Comparison of ENCODE assay signal across 31 cellular contexts in the genomic region with DNA sequence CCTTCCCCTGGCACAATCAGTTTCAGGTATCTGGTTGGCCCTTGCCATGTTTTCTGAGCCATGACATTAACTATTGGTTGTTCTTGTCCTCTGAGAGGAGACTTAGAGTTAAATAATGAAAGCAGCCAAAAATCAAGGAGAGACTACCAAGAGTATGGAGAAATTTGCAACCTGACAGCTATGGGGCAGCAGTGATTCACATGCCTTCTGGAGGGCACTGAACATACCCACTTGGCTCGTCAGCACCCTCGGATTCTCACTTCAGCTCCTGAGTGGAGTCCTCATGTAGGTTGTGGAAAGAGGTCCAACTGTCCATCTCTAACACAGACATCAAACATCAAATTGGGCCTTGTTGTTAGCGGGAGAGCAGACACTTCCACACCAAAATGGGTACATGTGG.
"Had no signal": no experiment of that assay in that cellular context is flagged by ENCODE, and none has a peak within 500 bp of the region (broad histone marks: within the 10 kb centered on the region; RNA-seq: fewer than 3 reads in every experiment).

No MANE protein-coding gene starts in this region.

- H3K79me2 ChIP-seq: hepatocyte had no signal

- DNase-seq: activated CD4-positive, alpha-beta memory T cell treated with anti-CD3 and anti-CD28 coated beads for 36 hours; activated CD4-positive, alpha-beta T cell treated with anti-CD3 and anti-CD28 coated beads, Interleukin-2, amount 10 ng/mL, durations not matched to agents 24 days and 14 days; activated CD4-positive, CD25-positive, alpha-beta regulatory T cell treated with anti-CD3 and anti-CD28 coated beads, Interleukin-2, amount 50 U/mL, for 72 hours; activated CD8-positive, alpha-beta memory T cell treated with anti-CD3 and anti-CD28 coated beads, Interleukin-2, amount 50 U/mL, for 48 hours; activated gamma-delta T cell treated with Interleukin-2 at 50 U/mL for 16 hours; activated naive CD4-positive, alpha-beta T cell treated with anti-CD3 and anti-CD28 coated beads, Interleukin-2, amount 50 U/mL, for 16 hours; activated naive CD8-positive, alpha-beta T cell treated with anti-CD3 and anti-CD28 coated beads, Interleukin-2, amount 50 U/mL, for 24 hours; activated T-cell treated with anti-CD3 and anti-CD28 coated beads, Interleukin-2, amount 50 U/mL, for 24 hours; amygdala; esophagus squamous epithelium; left cardiac atrium; naive B cell; nephron progenitor cell; ovary; stimulated activated CD4-positive, alpha-beta T cell treated with anti-CD3 and anti-CD28 coated beads, Interleukin-1b, Interleukin-23, amount 100 ng/mL, for 48 hours; stimulated activated CD4-positive, alpha-beta T cell treated with anti-CD3 and anti-CD28 coated beads, Interleukin-4, amount 100 ng/mL, for 4 hours; stimulated activated CD8-positive, alpha-beta memory T cell treated with anti-CD3 and anti-CD28 coated beads, Interleukin-4, amount 100 ng/mL, for 48 hours; stimulated activated naive CD8-positive, alpha-beta T cell treated with anti-CD3 and anti-CD28 coated beads, Interleukin-15, amount 100 ng/mL, for 72 hours; substantia nigra; T-helper 9 cell; uterus had no signal

- ATAC-seq: activated naive CD8-positive, alpha-beta T cell treated with anti-CD3 and anti-CD28 coated beads, Interleukin-2, amount 50 U/mL, for 24 hours; stimulated activated memory B cell treated with anti-CD40 and anti-IgM and Interleukin-4, amounts not matched to agents 10 μg/mL and 1 μg/mL and 100 μg/mL, for 72 hours; stimulated activated naive CD8-positive, alpha-beta T cell treated with anti-CD3 and anti-CD28 coated beads, Interleukin-15, amount 100 ng/mL, for 72 hours had no signal

- H3K4me1 ChIP-seq: breast epithelium, esophagus squamous epithelium, uterus had no signal

- H3K4me3 Mint-ChIP-seq: activated CD4-positive, alpha-beta memory T cell treated with anti-CD3 and anti-CD28 coated beads for 36 hours; activated CD4-positive, alpha-beta T cell treated with anti-CD3 and anti-CD28 coated beads, Interleukin-2, amount 10 ng/mL, durations not matched to agents 24 days and 14 days; activated naive CD8-positive, alpha-beta T cell treated with anti-CD3 and anti-CD28 coated beads, Interleukin-2, amount 50 U/mL, for 24 hours; activated T-cell treated with anti-CD3 and anti-CD28 coated beads, Interleukin-2, amount 50 U/mL, for 24 hours; central memory CD8-positive, alpha-beta T cell; dendritic cell treated with granulocyte-macrophage colony-stimulating factor and Interleukin-4, amounts not matched to agents 40 ng/mL and 50 ng/mL, for 4 days; mesothelial cell of epicardium; naive B cell; nephron progenitor cell; stimulated activated memory B cell treated with anti-CD40 and anti-IgM and Interleukin-4, amounts not matched to agents 10 μg/mL and 1 μg/mL and 100 μg/mL, for 72 hours; stimulated activated naive CD8-positive, alpha-beta T cell treated with anti-CD3 and anti-CD28 coated beads, Interleukin-15, amount 100 ng/mL, for 72 hours; type B pancreatic cell had no signal

- H3K27ac Mint-ChIP-seq: activated CD4-positive, alpha-beta memory T cell treated with anti-CD3 and anti-CD28 coated beads for 36 hours; activated CD4-positive, alpha-beta T cell treated with anti-CD3 and anti-CD28 coated beads, Interleukin-2, amount 10 ng/mL, durations not matched to agents 24 days and 14 days; activated naive CD8-positive, alpha-beta T cell treated with anti-CD3 and anti-CD28 coated beads, Interleukin-2, amount 50 U/mL, for 24 hours; activated T-cell treated with anti-CD3 and anti-CD28 coated beads, Interleukin-2, amount 50 U/mL, for 24 hours; dendritic cell treated with granulocyte-macrophage colony-stimulating factor and Interleukin-4, amounts not matched to agents 40 ng/mL and 50 ng/mL, for 4 days; mesothelial cell of epicardium; naive B cell; nephron progenitor cell; stimulated activated memory B cell treated with anti-CD40 and anti-IgM and Interleukin-4, amounts not matched to agents 10 μg/mL and 1 μg/mL and 100 μg/mL, for 72 hours; stimulated activated naive CD8-positive, alpha-beta T cell treated with anti-CD3 and anti-CD28 coated beads, Interleukin-15, amount 100 ng/mL, for 72 hours; type B pancreatic cell had no signal

- H3K4me3 ChIP-seq: breast epithelium, esophagus squamous epithelium, hepatocyte, ovary, smooth muscle cell, uterus had no signal

- H3K9me3 Mint-ChIP-seq: activated CD4-positive, alpha-beta memory T cell treated with anti-CD3 and anti-CD28 coated beads for 36 hours; activated CD4-positive, alpha-beta T cell treated with anti-CD3 and anti-CD28 coated beads, Interleukin-2, amount 10 ng/mL, durations not matched to agents 24 days and 14 days; activated naive CD8-positive, alpha-beta T cell treated with anti-CD3 and anti-CD28 coated beads, Interleukin-2, amount 50 U/mL, for 24 hours; activated T-cell treated with anti-CD3 and anti-CD28 coated beads, Interleukin-2, amount 50 U/mL, for 24 hours; dendritic cell treated with granulocyte-macrophage colony-stimulating factor and Interleukin-4, amounts not matched to agents 40 ng/mL and 50 ng/mL, for 4 days; type B pancreatic cell had no signal

- H3K4me1 Mint-ChIP-seq: activated CD4-positive, alpha-beta T cell treated with anti-CD3 and anti-CD28 coated beads, Interleukin-2, amount 10 ng/mL, durations not matched to agents 24 days and 14 days; activated naive CD8-positive, alpha-beta T cell treated with anti-CD3 and anti-CD28 coated beads, Interleukin-2, amount 50 U/mL, for 24 hours; central memory CD8-positive, alpha-beta T cell; naive B cell; stimulated activated memory B cell treated with anti-CD40 and anti-IgM and Interleukin-4, amounts not matched to agents 10 μg/mL and 1 μg/mL and 100 μg/mL, for 72 hours; stimulated activated naive CD8-positive, alpha-beta T cell treated with anti-CD3 and anti-CD28 coated beads, Interleukin-15, amount 100 ng/mL, for 72 hours had no signal

- H3K36me3 Mint-ChIP-seq: activated CD4-positive, alpha-beta memory T cell treated with anti-CD3 and anti-CD28 coated beads for 36 hours; mesothelial cell of epicardium; naive B cell; stimulated activated memory B cell treated with anti-CD40 and anti-IgM and Interleukin-4, amounts not matched to agents 10 μg/mL and 1 μg/mL and 100 μg/mL, for 72 hours; type B pancreatic cell had no signal

- H3K27me3 ChIP-seq: breast epithelium, esophagus squamous epithelium, hepatocyte, ovary, uterus had no signal

- H3K36me3 ChIP-seq: breast epithelium, esophagus squamous epithelium, ovary, uterus had no signal

- H3K4me2 ChIP-seq: hepatocyte, smooth muscle cell had no signal

- H3K9me3 ChIP-seq: breast epithelium, esophagus squamous epithelium, ovary, uterus had no signal

- H3K27ac ChIP-seq: breast epithelium, esophagus squamous epithelium, hepatocyte, ovary, uterus, VCaP had no signal

- H2AFZ ChIP-seq: hepatocyte had no signal

- H3K27me3 Mint-ChIP-seq: activated CD4-positive, alpha-beta memory T cell treated with anti-CD3 and anti-CD28 coated beads for 36 hours; activated CD4-positive, alpha-beta T cell treated with anti-CD3 and anti-CD28 coated beads, Interleukin-2, amount 10 ng/mL, durations not matched to agents 24 days and 14 days; activated naive CD8-positive, alpha-beta T cell treated with anti-CD3 and anti-CD28 coated beads, Interleukin-2, amount 50 U/mL, for 24 hours; activated T-cell treated with anti-CD3 and anti-CD28 coated beads, Interleukin-2, amount 50 U/mL, for 24 hours; central memory CD8-positive, alpha-beta T cell; dendritic cell treated with granulocyte-macrophage colony-stimulating factor and Interleukin-4, amounts not matched to agents 40 ng/mL and 50 ng/mL, for 4 days; progenitor cell of endocrine pancreas; stimulated activated memory B cell treated with anti-CD40 and anti-IgM and Interleukin-4, amounts not matched to agents 10 μg/mL and 1 μg/mL and 100 μg/mL, for 72 hours; stimulated activated naive CD8-positive, alpha-beta T cell treated with anti-CD3 and anti-CD28 coated beads, Interleukin-15, amount 100 ng/mL, for 72 hours had no signal
